In genomic region chr17:65495255-65496060, GRCh38 we compare ENCODE assay signal across 8 cellular contexts.
DNase-seq lines count a peak whose midpoint lies in the region; ATAC-seq, FAIRE-seq and TF ChIP-seq lines count a peak whose summit lies in the region.

No MANE protein-coding gene starts in this region.

- H3K4ac ChIP-seq in mesenchymal stem cell (ENCODE audit: low read depth in 1 of 2, low read length in 2 of 2): no peak overlapping the region

- no peaks in the 10 kb centered on the region for H3K27me3 Mint-ChIP-seq in Caco-2 (ENCODE audit: insufficient read depth, unreplicated experiment)
- no peaks in the 10 kb centered on the region for H3K27me3 Mint-ChIP-seq in activated naive CD4-positive, alpha-beta T cell treated with anti-CD3 and anti-CD28 coated beads, Interleukin-2, amount 50 U/mL, for 24 hours

- no peak overlapping the region for H2AK5ac ChIP-seq in mesenchymal stem cell (ENCODE audit: low read length, severe bottlenecking)

- no peak overlapping the region for H4K91ac ChIP-seq in mesenchymal stem cell (ENCODE audit: low read length)

- peak in 1 of 2 experiments; percentile 12 for TF ChIP-seq CTCF in Caco-2 (IDR thresholded peaks at IDR 0.05; ENCODE audit: insufficient read depth in 1 of 2, low read depth in 1 of 2, low read length in 1 of 2, severe bottlenecking in 1 of 2, unreplicated experiment in 1 of 2)
- no peak for TF ChIP-seq CTCF in Loucy (conservative IDR thresholded peaks at IDR 0.05; ENCODE audit: low read length)
- no peak for TF ChIP-seq CTCF in kidney (IDR thresholded peaks at IDR 0.05; ENCODE audit: borderline replicate concordance, extremely low read depth, insufficient read depth)

- intact Hi-C loops in Caco-2 (cut with micrococcal nuclease; ENCODE audit: unreplicated experiment) (no loop called here), kidney (cut with DNase I) (no loop called here)

- H2BK12ac ChIP-seq in mesenchymal stem cell (ENCODE audit: low read length in 2 of 2): no peak overlapping the region

- no peak overlapping the region for H3K27ac ChIP-seq in mesenchymal stem cell (ENCODE audit: low read length, poor library complexity, severe bottlenecking)
- H3K27ac ChIP-seq in kidney (ENCODE audit: low read depth in 2 of 2, low read length in 2 of 2): no peak overlapping the region

- no peaks in the 10 kb centered on the region for H3K79me2 ChIP-seq in Loucy (ENCODE audit: insufficient read depth, low read length)

- no peak overlapping the region for H4K8ac ChIP-seq in mesenchymal stem cell (ENCODE audit: low read length)

- POLR2A ChIA-PET in Caco-2 (lab: Charles Lee): no interaction called here

- no peak for FAIRE-seq in kidney (lab: Jason Lieb, UNC)

- no peak overlapping the region for H2BK120ac ChIP-seq in mesenchymal stem cell (ENCODE audit: low read depth, low read length)

- no peak overlapping the region for H3K14ac ChIP-seq in mesenchymal stem cell (ENCODE audit: low read length in 2 of 2)

- no peaks in the 10 kb centered on the region for H3K9me3 ChIP-seq in Caco-2
- no peaks in the 10 kb centered on the region for H3K9me3 ChIP-seq in Loucy (ENCODE audit: insufficient read depth, low read depth, low read length)
- no peaks in the 10 kb centered on the region for H3K9me3 ChIP-seq in mesenchymal stem cell (ENCODE audit: control insufficient read depth, low read length)
- H3K9me3 ChIP-seq in kidney (ENCODE audit: control insufficient read depth in 1 of 2, low read length in 2 of 2): no peaks in the 10 kb centered on the region

- H2BK15ac ChIP-seq in mesenchymal stem cell (ENCODE audit: low read depth, poor library complexity, severe bottlenecking): no peak overlapping the region

- H3F3A ChIP-seq in Loucy (ENCODE audit: low read depth): no peaks in the 10 kb centered on the region

- no peaks in the 10 kb centered on the region for H3K9me2 ChIP-seq in Loucy (replicated peaks; ENCODE audit: low read depth, low read length)

- H3K27me3 ChIP-seq in Caco-2 (replicated peaks; ENCODE audit: control insufficient read depth, insufficient read depth, low read length): no peaks in the 10 kb centered on the region
- H3K27me3 ChIP-seq in Loucy (ENCODE audit: insufficient read depth, low read length, poor library complexity, severe bottlenecking): no peaks in the 10 kb centered on the region
- peaks cover 8 to 39% of the 10 kb centered on the region in 2 experiments for H3K27me3 ChIP-seq in mesenchymal stem cell (ENCODE audit: control insufficient read depth in 1 of 2, insufficient read depth in 1 of 2, low read length in 2 of 2)

- no peaks in the 10 kb centered on the region for H4K20me1 ChIP-seq in Loucy (ENCODE audit: insufficient read depth, low read length, poor library complexity, severe bottlenecking)

- H2BK5ac ChIP-seq in mesenchymal stem cell (ENCODE audit: low read depth, low read length, poor library complexity, severe bottlenecking): no peak overlapping the region

- no TSS peak for BruUV-seq in Caco-2 (replicated peaks; lab: Mats Ljungman, UMichigan)

- H3K4me3 ChIP-seq in Caco-2 (ENCODE audit: low read depth, low read length) (no peak overlapping the region), Loucy (ENCODE audit: low read length, poor library complexity, severe bottlenecking) (no peak overlapping the region), mesenchymal stem cell (ENCODE audit: insufficient read depth in 1 of 2, low read depth in 1 of 2, low read length in 2 of 2) (no peak overlapping the region), kidney (ENCODE audit: low read length in 2 of 2) (no peak overlapping the region)

- CTCF ChIA-PET in Caco-2 (lab: Charles Lee): interaction anchor here (0.6 kb wide), 2 partner anchors 63 to 1139 kb away, joined by 3 to 5 read pairs; no protein-coding TSS in a partner anchor

- H3K27ac Mint-ChIP-seq in Caco-2 (ENCODE audit: unreplicated experiment): no peak overlapping the region
- no peak overlapping the region for H3K27ac Mint-ChIP-seq in activated naive CD4-positive, alpha-beta T cell treated with anti-CD3 and anti-CD28 coated beads, Interleukin-2, amount 50 U/mL, for 24 hours

- H3K9ac ChIP-seq in Loucy (ENCODE audit: low read depth, low read length, poor library complexity, severe bottlenecking) (no peak overlapping the region), mesenchymal stem cell (ENCODE audit: low read length) (no peak overlapping the region), kidney (ENCODE audit: low read length in 2 of 2) (no peak overlapping the region)

- H3K4me1 Mint-ChIP-seq in Caco-2 (ENCODE audit: low read depth, unreplicated experiment): no peaks in the 10 kb centered on the region
- H3K4me1 Mint-ChIP-seq in activated naive CD4-positive, alpha-beta T cell treated with anti-CD3 and anti-CD28 coated beads, Interleukin-2, amount 50 U/mL, for 24 hours: peaks cover 12% of the 10 kb centered on the region

- H3K4me2 ChIP-seq in Loucy (ENCODE audit: low read depth, low read length, poor library complexity, severe bottlenecking) (peak overlapping the region; percentile 62), mesenchymal stem cell (ENCODE audit: low read length, poor library complexity, severe bottlenecking) (peak overlapping the region; percentile 76)

- no peaks in the 10 kb centered on the region for H3K36me3 ChIP-seq in Caco-2 (ENCODE audit: control insufficient read depth, insufficient read depth, low read length)
- H3K36me3 ChIP-seq in Loucy (ENCODE audit: insufficient read depth, low read length): no peaks in the 10 kb centered on the region
- no peaks in the 10 kb centered on the region for H3K36me3 ChIP-seq in mesenchymal stem cell (ENCODE audit: control insufficient read depth in 1 of 2, insufficient read depth in 2 of 2, low read depth in 1 of 2, low read length in 2 of 2)
- H3K36me3 ChIP-seq in kidney (ENCODE audit: control insufficient read depth in 1 of 2, insufficient read depth in 2 of 2, low read length in 2 of 2): no peaks in the 10 kb centered on the region

- DNase-seq in Caco-2 (peak; percentile 52 to 53), mesenchymal stem cell (no peak), H4 (ENCODE audit: low spot score) (no peak), NCI-H2196 (lab: John Stamatoyannopoulos, UW; ENCODE audit: unreplicated experiment) (no peak), kidney (no peak)

- WGBS in mesenchymal stem cell: 13% methylated on average over 19 of the region's 19 CpGs

- H3K79me1 ChIP-seq in mesenchymal stem cell (replicated peaks; ENCODE audit: low read length, poor library complexity, severe bottlenecking): no peaks in the 10 kb centered on the region

- peak overlapping the region; percentile 20 for H3K4me3 Mint-ChIP-seq in Caco-2 (ENCODE audit: unreplicated experiment)
- H3K4me3 Mint-ChIP-seq in activated naive CD4-positive, alpha-beta T cell treated with anti-CD3 and anti-CD28 coated beads, Interleukin-2, amount 50 U/mL, for 24 hours: peak overlapping the region; percentile 76

- H3K18ac ChIP-seq in mesenchymal stem cell (ENCODE audit: low read depth in 1 of 2, low read length in 2 of 2): no peak overlapping the region

- no peak overlapping the region for H3K23ac ChIP-seq in mesenchymal stem cell (ENCODE audit: low read length in 2 of 2)

- no peak for ATAC-seq in HG03175 (IDR thresholded peaks at IDR 0.05; ENCODE audit: unreplicated experiment)

- H3K36me3 Mint-ChIP-seq in Caco-2 (ENCODE audit: insufficient read depth, unreplicated experiment): no peaks in the 10 kb centered on the region
- peaks cover 1% of the 10 kb centered on the region for H3K36me3 Mint-ChIP-seq in activated naive CD4-positive, alpha-beta T cell treated with anti-CD3 and anti-CD28 coated beads, Interleukin-2, amount 50 U/mL, for 24 hours

- H2AFZ ChIP-seq in Loucy (ENCODE audit: low read length) (peak overlapping the region; percentile 61; the same call in 1 of the 2 replicates), mesenchymal stem cell (ENCODE audit: low read depth, low read length) (no peak overlapping the region)

- H3K4me1 ChIP-seq in Caco-2: no peaks in the 10 kb centered on the region
- H3K4me1 ChIP-seq in Loucy (ENCODE audit: insufficient read depth, low read length, poor library complexity, severe bottlenecking): peaks cover 5% of the 10 kb centered on the region
- H3K4me1 ChIP-seq in mesenchymal stem cell (ENCODE audit: control insufficient read depth, insufficient read depth, low read depth, low read length): peaks cover 8% of the 10 kb centered on the region
- H3K4me1 ChIP-seq in kidney (ENCODE audit: control insufficient read depth in 1 of 2, insufficient read depth in 1 of 2, low read depth in 1 of 2, low read length in 2 of 2): no peaks in the 10 kb centered on the region

- peaks cover 21% of the 10 kb centered on the region for H3K9me3 Mint-ChIP-seq in Caco-2 (ENCODE audit: unreplicated experiment)
- no peaks in the 10 kb centered on the region for H3K9me3 Mint-ChIP-seq in activated naive CD4-positive, alpha-beta T cell treated with anti-CD3 and anti-CD28 coated beads, Interleukin-2, amount 50 U/mL, for 24 hours

Comparison
In these comparisons a context has a peak if more than half of its experiments do, and no peak if none do; other contexts are left out.
1. DNase-seq: peak in Caco-2 (2 of 2); none in mesenchymal stem cell (single experiment), H4 (single experiment), NCI-H2196 (single experiment) and kidney (single experiment).